9 cellular contexts compared by ENCODE assay signal in genomic region chr10:124941823-124942222, GRCh38. TPM values are rescaled to one million over a fixed set of nuclear protein-coding genes. Genes with fewer than 3 reads are reported as not detected.
DNase-seq lines count a peak whose midpoint lies in the region; ATAC-seq and TF ChIP-seq lines count a peak whose summit lies in the region.
"Had no signal": no experiment of that assay in that cellular context is flagged by ENCODE, and none has a peak within 500 bp of the region (broad histone marks: within the 10 kb centered on the region; RNA-seq: fewer than 3 reads in every experiment).

Gene ZRANB1 (plus strand): TSS chr10:124942123. CDS start chr10:124942494, 371 bp downstream.

- intact Hi-C loops in body of pancreas (cut with DNase I) = no loop called here
- intact Hi-C loops in left colon (cut with DNase I, micrococcal nuclease) = no loop called here

- H3K4me3 ChIP-seq in Karpas-422 (ENCODE audit: low read length) = no peak within 1 kb of the TSS
- no peak within 1 kb of the TSS for H3K4me3 ChIP-seq in body of pancreas
- no peak within 1 kb of the TSS for H3K4me3 ChIP-seq in skeletal muscle satellite cell (ENCODE audit: low read length)

- 66 to 76% methylated on average over 4 of the region's 4 CpGs for WGBS in body of pancreas, 2 donors

- H2AFZ ChIP-seq in Karpas-422 (ENCODE audit: low read length) = no peak within 1 kb of the TSS

- H3K9me2 ChIP-seq in Karpas-422 (replicated peaks; ENCODE audit: insufficient read depth, low read length) = no peaks in the 10 kb centered on the region

- ATAC-seq in body of pancreas (no peak), left colon (no peak), GM21717 (IDR thresholded peaks at IDR 0.05; ENCODE audit: unreplicated experiment) (no peak)

- TF ChIP-seq CTCF in body of pancreas (IDR thresholded peaks at IDR 0.05) = no peak

- H4K20me1 ChIP-seq in Karpas-422 (ENCODE audit: insufficient read depth, low read depth, low read length) = 0 out of 2 replicates have a peak, but pooled peaks cover 4% of the 10 kb centered on the region

- H3K27ac ChIP-seq in Karpas-422 (ENCODE audit: low read length) (no peak within 1 kb of the TSS), body of pancreas (peak within 1 kb of the TSS in 2 of 4 donors; percentile 2 to 16)

- H3K9ac ChIP-seq in Karpas-422 (ENCODE audit: low read length) = no peak within 1 kb of the TSS
- peak within 1 kb of the TSS; percentile 50 for H3K9ac ChIP-seq in skeletal muscle satellite cell (ENCODE audit: low read depth, low read length)

- peaks cover 99% of the 10 kb centered on the region for H3K79me2 ChIP-seq in Karpas-422 (ENCODE audit: low read length)

- DNase-seq in Karpas-422 = no peak
- DNase-seq in body of pancreas = no peak
- no peak for DNase-seq in left colon
- no peak for DNase-seq in hypothalamus (lab: John Stamatoyannopoulos, UW)
- DNase-seq in retina = no peak
- DNase-seq in NCI-H1436 treated with DMSO at 0.1 percent for 48 hours (lab: John Stamatoyannopoulos, UW) = no peak
- DNase-seq: HCEC 1CT had no signal

- H3K27me3 ChIP-seq in Karpas-422 (ENCODE audit: low read length) (no peaks in the 10 kb centered on the region), body of pancreas (no peaks in the 10 kb centered on the region), skeletal muscle satellite cell (ENCODE audit: control insufficient read depth, insufficient read depth, low read length) (no peaks in the 10 kb centered on the region)

- no peak for TF ChIP-seq POLR2A in body of pancreas (IDR thresholded peaks at IDR 0.05)

- H3K4me2 ChIP-seq in Karpas-422 (ENCODE audit: low read depth, low read length, poor library complexity, severe bottlenecking) (no peak within 1 kb of the TSS), skeletal muscle satellite cell (ENCODE audit: low read length) (no peak within 1 kb of the TSS)

- peaks cover 12% of the 10 kb centered on the region; the same call in 1 of the 2 replicates for H3K4me1 ChIP-seq in Karpas-422 (ENCODE audit: low read length)
- peaks cover 50% of the 10 kb centered on the region for H3K4me1 ChIP-seq in body of pancreas
- H3K4me1 ChIP-seq in skeletal muscle satellite cell (ENCODE audit: control insufficient read depth, insufficient read depth, low read length) = peaks cover 37% of the 10 kb centered on the region

- H3K9me3 ChIP-seq in Karpas-422 (ENCODE audit: low read length) (no peaks in the 10 kb centered on the region), body of pancreas (no peaks in the 10 kb centered on the region), skeletal muscle satellite cell (replicated peaks; ENCODE audit: low read length) (no peaks in the 10 kb centered on the region)

- H3K36me3 ChIP-seq in Karpas-422 (ENCODE audit: insufficient read depth, low read length) (peaks cover 4% of the 10 kb centered on the region; the same call in 1 of the 2 replicates), body of pancreas (replicated peaks in 1 of 2; ENCODE audit: insufficient read depth in 1 of 2, low read depth in 2 of 2) (no peaks in the 10 kb centered on the region), skeletal muscle satellite cell (ENCODE audit: insufficient read depth, low read length) (no peaks in the 10 kb centered on the region)

RNA-seq across cellular contexts. Expression of gene ZRANB1, which starts in this region (rescaled TPM):
- total RNA-seq in Karpas-422 (2014; rRNA removed; shearing (Covaris generic); ENCODE audit: low replicate concordance) = 12.3 and 13.1 TPM in 2 replicates
- total RNA-seq in body of pancreas (10 to 100 TPM; 12.2 to 21.1 TPM), left colon (10 to 100 TPM; 10.6 to 13.6 TPM)
- total RNA-seq in skeletal muscle satellite cell (2012; rRNA removed) = 12.5 and 13.7 TPM in 2 replicates
